In genomic region chr3:134132961-134133360, GRCh38 we compare ENCODE assay signal across 16 cellular contexts.
"Had no signal": no experiment of that assay in that cellular context is flagged by ENCODE, and none has a peak within 500 bp of the region (broad histone marks: within the 10 kb centered on the region; RNA-seq: fewer than 3 reads in every experiment).

No MANE protein-coding gene starts in this region.

- DNase-seq: activated CD4-positive, alpha-beta T cell treated with anti-CD3 and anti-CD28 coated beads, Interleukin-2, amount 10 ng/mL, durations not matched to agents 7 days and 5 days; activated CD8-positive, alpha-beta T cell treated with anti-CD3 and anti-CD28 coated beads, Interleukin-2, amount 10 ng/mL, durations not matched to agents 7 days and 5 days; activated naive CD4-positive, alpha-beta T cell treated with anti-CD3 and anti-CD28 coated beads, Interleukin-2, amount 50 U/mL, for 16 hours; activated T-cell treated with anti-CD3 and anti-CD28 coated beads, Interleukin-2, amount 50 U/mL, for 24 hours; effector memory CD4-positive, alpha-beta T cell; esophagus squamous epithelium; foreskin melanocyte; glutamatergic neuron; hypothalamus; lower lobe of right lung; natural killer cell; ovary; sigmoid colon; stimulated activated CD4-positive, alpha-beta T cell treated with anti-CD3 and anti-CD28 coated beads, Interleukin-4, amount 100 ng/mL, for 4 hours; testis had no signal

- H3K4me3 ChIP-seq: breast epithelium, esophagus squamous epithelium, lower lobe of right lung, ovary, sigmoid colon, testis had no signal
